Comparison of ENCODE assay signal across 28 cellular contexts in genomic region chr6:31761343-31761742, GRCh38. TPM values are rescaled to one million over a fixed set of nuclear protein-coding genes. Genes with fewer than 3 reads are reported as not detected.
"Had no signal": no experiment of that assay in that cellular context is flagged by ENCODE, and none has a peak within 500 bp of the region (broad histone marks: within the 10 kb centered on the region; RNA-seq: fewer than 3 reads in every experiment).

No MANE protein-coding gene starts in this region.

- H3K36me3 ChIP-seq: lower lobe of right lung, ovary, right atrium auricular region, right lobe of liver, thyroid gland, transverse colon, upper lobe of left lung, vagina had no signal

- H3K9me3 Mint-ChIP-seq: naive thymus-derived CD8-positive, alpha-beta T cell; nephron; neural crest cell; stimulated activated naive B cell treated with anti-CD40 and anti-IgM and Interleukin-4, amounts not matched to agents 10 μg/mL and 1 μg/mL and 100 μg/mL, for 72 hours had no signal

- DNase-seq: hippocampal formation; left colon; left lung; lower lobe of right lung; mammary epithelial cell; mesenchymal stem cell; naive thymus-derived CD8-positive, alpha-beta T cell; occipital lobe; ovary; stimulated activated CD4-positive, alpha-beta T cell treated with anti-CD3 and anti-CD28 coated beads, Interleukin-12 subunit alpha, Interleukin-12 subunit beta, amount 100 ng/mL, for 4 hours; stimulated activated CD4-positive, alpha-beta T cell treated with anti-CD3 and anti-CD28 coated beads, Interleukin-15, amount 100 ng/mL, for 24 hours; stimulated activated CD4-positive, alpha-beta T cell treated with anti-CD3 and anti-CD28 coated beads, Interleukin-2, amount 100 ng/mL, for 24 hours; stimulated activated CD4-positive, alpha-beta T cell treated with anti-CD3 and anti-CD28 coated beads, Interleukin-4, amount 100 ng/mL, for 1 hour; stimulated activated naive B cell treated with anti-CD40 and anti-IgM and Interleukin-4, amounts not matched to agents 10 μg/mL and 1 μg/mL and 100 μg/mL, for 72 hours; stimulated activated naive CD8-positive, alpha-beta T cell treated with anti-CD3 and anti-CD28 coated beads, Interleukin-15, Interleukin-2, amounts not matched to agents 100 U/mL and 50 U/mL, for 24 hours; stomach; testis; thyroid gland; transverse colon; upper lobe of left lung had no signal

- H3K4me3 Mint-ChIP-seq: nephron; stimulated activated naive B cell treated with anti-CD40 and anti-IgM and Interleukin-4, amounts not matched to agents 10 μg/mL and 1 μg/mL and 100 μg/mL, for 72 hours had no signal

- H3K4me3 ChIP-seq: left lung, lower lobe of right lung, ovary, right atrium auricular region, right lobe of liver, smooth muscle cell, stomach, testis, thyroid gland, transverse colon, upper lobe of left lung, vagina had no signal

- H3K27ac Mint-ChIP-seq: nephron; progenitor cell of endocrine pancreas; stimulated activated naive B cell treated with anti-CD40 and anti-IgM and Interleukin-4, amounts not matched to agents 10 μg/mL and 1 μg/mL and 100 μg/mL, for 72 hours had no signal

- H3K27me3 ChIP-seq: left lung, neutrophil, ovary, right atrium auricular region, right lobe of liver, testis, thyroid gland, transverse colon, upper lobe of left lung, vagina had no signal

- H3K27ac ChIP-seq: left lung, lower lobe of right lung, neutrophil, ovary, right atrium auricular region, right lobe of liver, stomach, testis, thyroid gland, transverse colon, upper lobe of left lung, vagina had no signal

- ATAC-seq: left colon; left lung; lower lobe of right lung; naive thymus-derived CD8-positive, alpha-beta T cell; right lobe of liver; stimulated activated naive B cell treated with anti-CD40 and anti-IgM and Interleukin-4, amounts not matched to agents 10 μg/mL and 1 μg/mL and 100 μg/mL, for 72 hours; stimulated activated naive CD8-positive, alpha-beta T cell treated with anti-CD3 and anti-CD28 coated beads, Interleukin-15, Interleukin-2, amounts not matched to agents 100 U/mL and 50 U/mL, for 24 hours had no signal

- H3K9me3 ChIP-seq: left lung, lower lobe of right lung, neutrophil, ovary, right atrium auricular region, right lobe of liver, stomach, testis, thyroid gland, transverse colon, upper lobe of left lung, vagina had no signal

- H3K4me1 ChIP-seq: left lung, right lobe of liver, testis, thyroid gland, vagina had no signal

- H3K4me2 ChIP-seq: smooth muscle cell had no signal

- H3K27me3 Mint-ChIP-seq: progenitor cell of endocrine pancreas; stimulated activated naive B cell treated with anti-CD40 and anti-IgM and Interleukin-4, amounts not matched to agents 10 μg/mL and 1 μg/mL and 100 μg/mL, for 72 hours had no signal

RNA-seq across cellular contexts. Expression of gene SAPCD1, which starts 1.1 kb away (rescaled TPM):
- total RNA-seq: right atrium auricular region, smooth muscle cell, vagina had no signal
